In the genomic region with DNA sequence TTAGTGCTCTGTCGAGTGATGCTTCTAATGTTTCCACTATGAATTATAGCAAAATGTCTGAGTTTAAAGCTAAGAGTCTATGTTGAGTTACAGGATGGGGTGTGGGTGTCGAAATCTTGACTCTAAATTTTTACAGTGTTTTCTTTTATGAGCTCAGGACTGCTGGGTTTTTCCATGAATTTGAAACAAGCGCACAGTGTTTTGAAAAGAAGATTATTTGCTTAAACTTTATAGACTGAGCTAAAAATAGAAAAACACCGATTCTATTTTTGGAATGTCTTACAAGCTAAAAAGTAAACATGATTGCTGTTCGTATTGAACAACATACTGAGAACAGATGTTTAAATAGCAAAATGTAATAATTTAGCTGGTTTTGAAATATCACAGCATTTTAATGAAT, we compare ENCODE assay signal across 21 cellular contexts. TPM values are rescaled to one million over a fixed set of nuclear protein-coding genes. Genes with fewer than 3 reads are reported as not detected.
DNase-seq lines count a peak whose midpoint lies in the region; ATAC-seq and TF ChIP-seq lines count a peak whose summit lies in the region.
"Had no signal": no experiment of that assay in that cellular context is flagged by ENCODE, and none has a peak within 500 bp of the region (broad histone marks: within the 10 kb centered on the region; RNA-seq: fewer than 3 reads in every experiment).

No MANE protein-coding gene starts in this region.

- H3K27me3 Mint-ChIP-seq in T-cell: no peaks in the 10 kb centered on the region
- H3K27me3 Mint-ChIP-seq: activated CD4-positive, alpha-beta T cell treated with anti-CD3 and anti-CD28 coated beads for 36 hours; activated naive CD8-positive, alpha-beta T cell treated with anti-CD3 and anti-CD28 coated beads, Interleukin-2, amount 50 U/mL, for 24 hours; activated T-cell treated with anti-CD3 and anti-CD28 coated beads, Interleukin-2, amount 50 U/mL, for 24 hours; stimulated activated naive B cell treated with anti-CD40 and anti-IgM and Interleukin-4, amounts not matched to agents 10 μg/mL and 1 μg/mL and 100 μg/mL, for 72 hours had no signal

- peak overlapping the region in 1 of 2 donors; percentile 28 for H3K27ac Mint-ChIP-seq in T-cell
- H3K27ac Mint-ChIP-seq: activated CD4-positive, alpha-beta T cell treated with anti-CD3 and anti-CD28 coated beads for 36 hours; activated naive CD8-positive, alpha-beta T cell treated with anti-CD3 and anti-CD28 coated beads, Interleukin-2, amount 50 U/mL, for 24 hours; activated T-cell treated with anti-CD3 and anti-CD28 coated beads, Interleukin-2, amount 50 U/mL, for 24 hours; stimulated activated naive B cell treated with anti-CD40 and anti-IgM and Interleukin-4, amounts not matched to agents 10 μg/mL and 1 μg/mL and 100 μg/mL, for 72 hours had no signal

- H3K9me3 ChIP-seq in left ventricle myocardium inferior (replicated peaks) (no peaks in the 10 kb centered on the region), body of pancreas (no peaks in the 10 kb centered on the region), liver (ENCODE audit: control insufficient read depth in 4 of 4, low read length in 3 of 4) (no peaks in the 10 kb centered on the region), uterus (no peaks in the 10 kb centered on the region)
- H3K9me3 ChIP-seq: Caco-2 had no signal

- CTCF ChIA-PET in T-cell (lab: Charles Lee): interaction anchor here in 1 of 2 donors (1.7 kb wide), 1 partner anchor 68 kb away, joined by 5 read pairs; no protein-coding TSS in a partner anchor

- H3K9ac ChIP-seq in liver (ENCODE audit: low read depth in 1 of 2, low read length in 2 of 2): no peak overlapping the region

- TF ChIP-seq CTCF in left ventricle myocardium inferior (IDR thresholded peaks at IDR 0.05; ENCODE audit: borderline replicate concordance): no peak
- TF ChIP-seq CTCF in body of pancreas (IDR thresholded peaks at IDR 0.05): no peak
- TF ChIP-seq CTCF in liver (IDR thresholded peaks at IDR 0.05; ENCODE audit: low read depth, low read length, missing input control): no peak
- TF ChIP-seq CTCF in uterus (IDR thresholded peaks at IDR 0.05): no peak

- peaks cover 38% of the 10 kb centered on the region for H3K4me1 ChIP-seq in left ventricle myocardium inferior
- peaks cover 23% of the 10 kb centered on the region for H3K4me1 ChIP-seq in body of pancreas
- H3K4me1 ChIP-seq in liver (ENCODE audit: control insufficient read depth in 4 of 4, insufficient read depth in 4 of 4, low read length in 3 of 4): peaks cover 2 to 9% (median 5%) of the 10 kb centered on the region in 4 donors
- peaks cover 0 to 5% of the 10 kb centered on the region in 2 donors for H3K4me1 ChIP-seq in uterus

- ATAC-seq in Right ventricle myocardium inferior: no peak
- ATAC-seq in body of pancreas: no peak
- ATAC-seq in T-cell (replicated peaks in 1 of 4): no peak
- no peak for ATAC-seq in GM21825 (IDR thresholded peaks at IDR 0.05; ENCODE audit: unreplicated experiment)
- ATAC-seq: activated CD4-positive, alpha-beta T cell treated with anti-CD3 and anti-CD28 coated beads for 36 hours; activated naive CD8-positive, alpha-beta T cell treated with anti-CD3 and anti-CD28 coated beads, Interleukin-2, amount 50 U/mL, for 24 hours; sciatic nerve; stimulated activated naive B cell treated with anti-CD40 and anti-IgM and Interleukin-4, amounts not matched to agents 10 μg/mL and 1 μg/mL and 100 μg/mL, for 72 hours had no signal

- DNase-seq in left ventricle myocardium inferior (no peak), Right ventricle myocardium inferior (ENCODE audit: missing footprints) (no peak), body of pancreas (no peak), uterus (no peak), T-cell (no peak), HT-29 (ENCODE audit: low spot score) (no peak)
- DNase-seq: activated CD4-positive, alpha-beta T cell treated with anti-CD3 and anti-CD28 coated beads for 36 hours; activated naive CD8-positive, alpha-beta T cell treated with anti-CD3 and anti-CD28 coated beads, Interleukin-2, amount 50 U/mL, for 24 hours; activated T-cell treated with anti-CD3 and anti-CD28 coated beads, Interleukin-2, amount 50 U/mL, for 24 hours; Caco-2; KBM-7; NCI-H1930; NCI-H524 treated with DMSO at 0.1 percent for 48 hours; stimulated activated naive B cell treated with anti-CD40 and anti-IgM and Interleukin-4, amounts not matched to agents 10 μg/mL and 1 μg/mL and 100 μg/mL, for 72 hours had no signal

- H3K4me1 Mint-ChIP-seq in T-cell: peaks cover 14 to 26% (median 18%) of the 10 kb centered on the region in 3 donors

- peak in 1 of 2 donors; percentile 4 for TF ChIP-seq RAD21 in liver (IDR thresholded peaks at IDR 0.05)

- H3K36me3 ChIP-seq in left ventricle myocardium inferior (no peaks in the 10 kb centered on the region), body of pancreas (replicated peaks in 1 of 2; ENCODE audit: insufficient read depth in 1 of 2, low read depth in 2 of 2) (no peaks in the 10 kb centered on the region), liver (ENCODE audit: control insufficient read depth in 4 of 4, insufficient read depth in 3 of 4, low read depth in 1 of 4, low read length in 3 of 4) (no peaks in the 10 kb centered on the region), uterus (no peaks in the 10 kb centered on the region)

- no peak overlapping the region for H3K4me3 Mint-ChIP-seq in T-cell
- H3K4me3 Mint-ChIP-seq: activated CD4-positive, alpha-beta T cell treated with anti-CD3 and anti-CD28 coated beads for 36 hours; activated naive CD8-positive, alpha-beta T cell treated with anti-CD3 and anti-CD28 coated beads, Interleukin-2, amount 50 U/mL, for 24 hours; activated T-cell treated with anti-CD3 and anti-CD28 coated beads, Interleukin-2, amount 50 U/mL, for 24 hours; neural crest cell; stimulated activated naive B cell treated with anti-CD40 and anti-IgM and Interleukin-4, amounts not matched to agents 10 μg/mL and 1 μg/mL and 100 μg/mL, for 72 hours had no signal

- no peaks in the 10 kb centered on the region for H3K27me3 ChIP-seq in left ventricle myocardium inferior (ENCODE audit: low read depth)
- no peaks in the 10 kb centered on the region for H3K27me3 ChIP-seq in body of pancreas
- no peaks in the 10 kb centered on the region for H3K27me3 ChIP-seq in liver (ENCODE audit: control insufficient read depth in 4 of 4, insufficient read depth in 4 of 4, low read length in 3 of 4)
- H3K27me3 ChIP-seq in uterus: no peaks in the 10 kb centered on the region

- POLR2A ChIA-PET in T-cell (lab: Charles Lee): no interaction called here

- intact Hi-C loops in left ventricle myocardium inferior (cut with micrococcal nuclease): loop anchor here (10.0 kb wide), 1 partner anchor 73 kb away; a partner anchor contains a TSS
- intact Hi-C loops in Right ventricle myocardium inferior (cut with DNase I): no loop called here
- intact Hi-C loops in body of pancreas (cut with DNase I): no loop called here
- intact Hi-C loops in uterus (cut with DNase I; ENCODE audit: low total_unique reads): no loop called here

- H3K36me3 Mint-ChIP-seq in T-cell: peaks cover 4% of the 10 kb centered on the region

- H3K9me3 Mint-ChIP-seq in T-cell: no peaks in the 10 kb centered on the region
- H3K9me3 Mint-ChIP-seq: activated naive CD8-positive, alpha-beta T cell treated with anti-CD3 and anti-CD28 coated beads, Interleukin-2, amount 50 U/mL, for 24 hours; activated T-cell treated with anti-CD3 and anti-CD28 coated beads, Interleukin-2, amount 50 U/mL, for 24 hours had no signal

- 15 to 24% methylated on average over 5 of the region's 5 CpGs for WGBS in body of pancreas, 2 donors
- WGBS in liver: 41% methylated on average over 5 of the region's 5 CpGs

- H3K4me3 ChIP-seq in left ventricle myocardium inferior (peak overlapping the region; percentile 24), body of pancreas (no peak overlapping the region), liver (ENCODE audit: low read depth in 1 of 3, low read length in 3 of 3) (no peak overlapping the region), uterus (no peak overlapping the region)
- H3K4me3 ChIP-seq: lung had no signal

- H3K27ac ChIP-seq in left ventricle myocardium inferior (replicated peaks) (peak overlapping the region; percentile 61), body of pancreas (peak overlapping the region in 3 of 4 donors; percentile 1 to 34 (median 21)), liver (ENCODE audit: low read depth in 1 of 2, low read length in 2 of 2) (no peak overlapping the region), uterus (peak overlapping the region; percentile 58 to 85)

- TF ChIP-seq POLR2A in body of pancreas (IDR thresholded peaks at IDR 0.05): no peak
- TF ChIP-seq POLR2A in uterus (IDR thresholded peaks at IDR 0.05): no peak

TF ChIP-seq in liver, 16 proteins besides CTCF, POLR2A, EP300 and RAD21:
- TF ChIP-seq HNF4A (conservative IDR thresholded peaks at IDR 0.05) (no peak), FOXA1 (IDR thresholded peaks at IDR 0.05) (no peak), NR2F2 (IDR thresholded peaks at IDR 0.05) (peak; percentile 19)
- TF ChIP-seq, protein P1, sequence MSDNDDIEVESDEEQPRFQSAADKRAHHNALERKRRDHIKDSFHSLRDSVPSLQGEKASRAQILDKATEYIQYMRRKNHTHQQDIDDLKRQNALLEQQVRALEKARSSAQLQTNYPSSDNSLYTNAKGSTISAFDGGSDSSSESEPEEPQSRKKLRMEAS (IDR thresholded peaks at IDR 0.05): no peak
- TF ChIP-seq, protein P2, sequence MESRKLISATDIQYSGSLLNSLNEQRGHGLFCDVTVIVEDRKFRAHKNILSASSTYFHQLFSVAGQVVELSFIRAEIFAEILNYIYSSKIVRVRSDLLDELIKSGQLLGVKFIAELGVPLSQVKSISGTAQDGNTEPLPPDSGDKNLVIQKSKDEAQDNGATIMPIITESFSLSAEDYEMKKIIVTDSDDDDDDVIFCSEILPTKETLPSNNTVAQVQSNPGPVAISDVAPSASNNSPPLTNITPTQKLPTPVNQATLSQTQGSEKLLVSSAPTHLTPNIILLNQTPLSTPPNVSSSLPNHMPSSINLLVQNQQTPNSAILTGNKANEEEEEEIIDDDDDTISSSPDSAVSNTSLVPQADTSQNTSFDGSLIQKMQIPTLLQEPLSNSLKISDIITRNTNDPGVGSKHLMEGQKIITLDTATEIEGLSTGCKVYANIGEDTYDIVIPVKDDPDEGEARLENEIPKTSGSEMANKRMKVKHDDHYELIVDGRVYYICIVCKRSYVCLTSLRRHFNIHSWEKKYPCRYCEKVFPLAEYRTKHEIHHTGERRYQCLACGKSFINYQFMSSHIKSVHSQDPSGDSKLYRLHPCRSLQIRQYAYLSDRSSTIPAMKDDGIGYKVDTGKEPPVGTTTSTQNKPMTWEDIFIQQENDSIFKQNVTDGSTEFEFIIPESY (IDR thresholded peaks at IDR 0.05): no peak
TF ChIP-seq in liver: peak in this region for 1.

RNA-seq across cellular contexts. Expression of a gene that starts 7.6 kb away (rescaled TPM):
- 0.58 TPM for total RNA-seq in left ventricle myocardium inferior
- 0.38 TPM for total RNA-seq in Right ventricle myocardium inferior
- total RNA-seq in body of pancreas: 1 to 10 TPM; 1.3 to 9.2 TPM
- total RNA-seq in liver: under 1 TPM in 1 of 2 donors, not detected in 1; 0.92 TPM
- under 1 TPM in 1 of 2 donors, not detected in 1; 0.24 TPM for polyA plus RNA-seq in liver
- total RNA-seq in uterus: 1 to 10 TPM in 1 of 4 donors, under 1 TPM in 1, not detected in 2; 0.90 to 4.1 TPM
- 1 to 10 TPM; 1.4 to 2.3 (median 1.7) TPM for total RNA-seq in T-cell
- not detected in 2 replicates for total RNA-seq in HT-29 (2014; rRNA removed; shearing (Covaris generic))
- total RNA-seq: A673; activated CD4-positive, alpha-beta T cell treated with anti-CD3 and anti-CD28 coated beads for 36 hours; Caco-2; fibroblast of lung; neural crest cell had no signal
- polyA plus RNA-seq: fibroblast of lung had no signal

Comparison
In these comparisons a context has a peak if more than half of its experiments do, and no peak if none do; other contexts are left out.
1. H3K27ac ChIP-seq: peak in left ventricle myocardium inferior (single experiment), body of pancreas (3 of 4) and uterus (2 of 2); none in liver (0 of 2).